Comparison of ENCODE assay signal across 8 cellular contexts in genomic region chr4:107037188-107037587, GRCh38. TPM values are rescaled to one million over a fixed set of nuclear protein-coding genes. Genes with fewer than 3 reads are reported as not detected.
DNase-seq lines count a peak whose midpoint lies in the region; ATAC-seq and TF ChIP-seq lines count a peak whose summit lies in the region.

No MANE protein-coding gene starts in this region.

- ATAC-seq in SK-N-SH treated with all-trans-retinoic acid at 6 μM for 48 hours (peak; percentile 61), left cardiac atrium (peak; percentile 45 to 61), GM21717 (IDR thresholded peaks at IDR 0.05; ENCODE audit: unreplicated experiment) (no peak), GM18873 (IDR thresholded peaks at IDR 0.05; ENCODE audit: low FRiP score, unreplicated experiment) (no peak), GM21515 (IDR thresholded peaks at IDR 0.05; ENCODE audit: unreplicated experiment) (no peak)

- intact Hi-C loops in left cardiac atrium (cut with DNase I), result no loop called here

- peak; percentile 6 for DNase-seq in stimulated activated CD4-positive, alpha-beta T cell treated with anti-CD3 and anti-CD28 coated beads, Interleukin-15, amount 100 ng/mL, for 24 hours
- no peak for DNase-seq in stimulated activated CD4-positive, alpha-beta T cell treated with anti-CD3 and anti-CD28 coated beads, Interleukin-4, amount 100 ng/mL, for 1 hour
- DNase-seq in left cardiac atrium (peak; percentile 57), retina (peak; percentile 85)

TF ChIP-seq in SK-N-SH treated with all-trans-retinoic acid at 6 μM for 48 hours, 23 proteins besides CTCF, POLR2A, EP300 and RAD21:
- TF ChIP-seq PATZ1 (CRISPR knock-in tag; IDR thresholded peaks at IDR 0.05; ENCODE audit: borderline replicate concordance) (no peak), TOX (CRISPR knock-in tag; IDR thresholded peaks at IDR 0.05; ENCODE audit: borderline replicate concordance) (no peak), ISL1 (CRISPR knock-in tag; IDR thresholded peaks at IDR 0.05) (no peak), ZFP3 (CRISPR knock-in tag; IDR thresholded peaks at IDR 0.05) (peak; percentile 72; the same call in 1 of the 2 replicates), CSDC2 (CRISPR knock-in tag; IDR thresholded peaks at IDR 0.05) (no peak)

RNA-seq across cellular contexts. Expression of gene DKK2, which starts 1.1 kb away (rescaled TPM):
- total RNA-seq in left cardiac atrium, result 1 to 10 TPM in 1 of 2 donors, under 1 TPM in 1; 0.88 to 3.7 TPM

Comparison
In these comparisons a context has a peak if more than half of its experiments do, and no peak if none do; other contexts are left out.
1. ATAC-seq: peak in SK-N-SH treated with all-trans-retinoic acid at 6 μM for 48 hours (single experiment) and left cardiac atrium (2 of 2); none in GM21717 (single experiment), GM18873 (single experiment) and GM21515 (single experiment).